Comparison of ENCODE assay signal across 20 cellular contexts in the genomic region with DNA sequence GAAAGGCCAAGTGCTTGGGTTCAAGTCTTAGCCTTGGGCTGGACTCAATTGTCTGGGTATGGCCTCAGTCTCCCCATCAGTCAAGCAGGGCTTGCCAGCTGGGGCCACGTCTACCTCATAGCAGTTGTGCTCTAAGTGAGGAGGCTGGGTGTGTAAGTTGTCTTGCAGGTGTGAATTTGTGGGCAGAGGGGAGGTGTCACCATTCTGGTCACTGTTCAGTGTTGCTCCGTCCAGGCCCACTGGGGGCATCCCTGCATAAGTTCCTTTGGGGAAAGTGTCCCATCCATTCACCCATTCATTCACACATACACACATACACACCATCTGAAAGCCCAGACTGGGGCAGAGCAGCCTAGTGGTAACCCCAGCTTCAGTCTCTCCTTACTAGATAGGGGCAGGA. TPM values are rescaled to one million over a fixed set of nuclear protein-coding genes. Genes with fewer than 3 reads are reported as not detected.
DNase-seq lines count a peak whose midpoint lies in the region; ATAC-seq, FAIRE-seq and TF ChIP-seq lines count a peak whose summit lies in the region.
"Had no signal": no experiment of that assay in that cellular context is flagged by ENCODE, and none has a peak within 500 bp of the region (broad histone marks: within the 10 kb centered on the region; RNA-seq: fewer than 3 reads in every experiment).

No MANE protein-coding gene starts in this region.

- H3K36me3 ChIP-seq in left ventricle myocardium inferior: peaks cover 6% of the 10 kb centered on the region
- H3K36me3 ChIP-seq in upper lobe of right lung: peaks cover 5% of the 10 kb centered on the region
- H3K36me3 ChIP-seq in pancreas: no peaks in the 10 kb centered on the region

- H3K27ac ChIP-seq in left ventricle myocardium inferior (replicated peaks) (peak overlapping the region; percentile 86), dorsolateral prefrontal cortex (peak overlapping the region; percentile 56 to 100 (median 99)), upper lobe of right lung (peak overlapping the region; percentile 11), pancreas (peak overlapping the region in 2 of 4 donors; percentile 12 to 33)
- H3K27ac ChIP-seq: body of pancreas had no signal

- H3K4me1 ChIP-seq in left ventricle myocardium inferior (peaks cover 78% of the 10 kb centered on the region), upper lobe of right lung (peaks cover 5% of the 10 kb centered on the region), pancreas (peaks cover 0 to 5% (median 5%) of the 10 kb centered on the region in 3 donors)
- H3K4me1 ChIP-seq: body of pancreas had no signal

- FAIRE-seq in pancreas (lab: Jason Lieb, UNC): no peak
- FAIRE-seq: frontal cortex, G401.6, GM19239, HepG2 had no signal

- peaks cover 33 to 38% of the 10 kb centered on the region in 2 donors for H3K4me1 Mint-ChIP-seq in natural killer cell treated with Interleukin-12 subunit alpha and Interleukin-12 subunit beta and Interleukin-15 and Interleukin-18, amount 100 ng/mL, for 72 hours (ENCODE audit: low read depth in 2 of 2)

- H3K9me3 ChIP-seq in left ventricle myocardium inferior (replicated peaks) (no peaks in the 10 kb centered on the region), upper lobe of right lung (no peaks in the 10 kb centered on the region), pancreas (no peaks in the 10 kb centered on the region)
- H3K9me3 ChIP-seq: body of pancreas had no signal

- no peak for DNase-seq in left ventricle myocardium inferior
- no peak for DNase-seq in cardiac septum (ENCODE audit: low spot score)
- DNase-seq in dorsolateral prefrontal cortex: no peak
- no peak for DNase-seq in natural killer cell treated with Interleukin-12 subunit alpha and Interleukin-12 subunit beta and Interleukin-15 and Interleukin-18, amount 100 ng/mL, for 72 hours (ENCODE audit: low spot score)
- DNase-seq in upper lobe of right lung: no peak
- DNase-seq in pancreas: no peak
- DNase-seq in dedifferentiated amniotic fluid mesenchymal stem cell (ENCODE audit: extremely low spot score): no peak
- no peak for DNase-seq in activated naive CD4-positive, alpha-beta T cell (lab: John Stamatoyannopoulos, UW)
- DNase-seq: ACHN; activated CD4-positive, alpha-beta memory T cell treated with anti-CD3 and anti-CD28 coated beads for 36 hours; activated effector memory CD4-positive, alpha-beta T cell treated with Interleukin-2 at 50 U/mL for 16 hours; body of pancreas; effector memory CD4-positive, alpha-beta T cell; NCI-H1092; retina; stimulated activated CD4-positive, alpha-beta T cell treated with anti-CD3 and anti-CD28 coated beads, Interleukin-2, amount 100 ng/mL, for 48 hours had no signal

- peak overlapping the region; percentile 58 to 80 for H3K27ac Mint-ChIP-seq in natural killer cell treated with Interleukin-12 subunit alpha and Interleukin-12 subunit beta and Interleukin-15 and Interleukin-18, amount 100 ng/mL, for 72 hours
- H3K27ac Mint-ChIP-seq: activated CD4-positive, alpha-beta memory T cell treated with anti-CD3 and anti-CD28 coated beads for 36 hours had no signal

- no peak for TF ChIP-seq CTCF in left ventricle myocardium inferior (IDR thresholded peaks at IDR 0.05; ENCODE audit: borderline replicate concordance)
- peak in 1 of 56 donors; percentile 10 for TF ChIP-seq CTCF in dorsolateral prefrontal cortex (IDR thresholded peaks at IDR 0.05 in 54 of 56, conservative IDR thresholded peaks at IDR 0.05 in 2 of 56; ENCODE audit: low read depth in 1 of 56, partially characterized antibody in 56 of 56)
- TF ChIP-seq CTCF in upper lobe of right lung (IDR thresholded peaks at IDR 0.05): no peak
- no peak for TF ChIP-seq CTCF in pancreas (IDR thresholded peaks at IDR 0.05)

- H3K27me3 ChIP-seq in left ventricle myocardium inferior (ENCODE audit: low read depth) (no peaks in the 10 kb centered on the region), dorsolateral prefrontal cortex (no peaks in the 10 kb centered on the region), upper lobe of right lung (no peaks in the 10 kb centered on the region), pancreas (no peaks in the 10 kb centered on the region)
- H3K27me3 ChIP-seq: body of pancreas had no signal

- intact Hi-C loops in left ventricle myocardium inferior (cut with micrococcal nuclease): no loop called here
- intact Hi-C loops in cardiac septum (cut with DNase I): no loop called here
- intact Hi-C loops in dorsolateral prefrontal cortex (cut with DNase I): no loop called here
- intact Hi-C loops in upper lobe of right lung (cut with DNase I): no loop called here
- intact Hi-C loops in pancreas (cut with DNase I): no loop called here

- H3K4me3 ChIP-seq in left ventricle myocardium inferior: no peak overlapping the region
- no peak overlapping the region for H3K4me3 ChIP-seq in dorsolateral prefrontal cortex
- H3K4me3 ChIP-seq in upper lobe of right lung: no peak overlapping the region
- H3K4me3 ChIP-seq in pancreas: no peak overlapping the region
- H3K4me3 ChIP-seq: body of pancreas had no signal

- H3K36me3 Mint-ChIP-seq in natural killer cell treated with Interleukin-12 subunit alpha and Interleukin-12 subunit beta and Interleukin-15 and Interleukin-18, amount 100 ng/mL, for 72 hours: no peaks in the 10 kb centered on the region
- H3K36me3 Mint-ChIP-seq: activated CD4-positive, alpha-beta memory T cell treated with anti-CD3 and anti-CD28 coated beads for 36 hours had no signal

- WGBS in pancreas, 2 donors: 85 to 94% methylated on average over 2 of the region's 2 CpGs

- peak; percentile 78 to 81 for ATAC-seq in natural killer cell treated with Interleukin-12 subunit alpha and Interleukin-12 subunit beta and Interleukin-15 and Interleukin-18, amount 100 ng/mL, for 72 hours
- ATAC-seq in upper lobe of right lung: no peak
- no peak for ATAC-seq in pancreas
- ATAC-seq: body of pancreas, HepG2 had no signal

- no peak overlapping the region for H3K4me3 Mint-ChIP-seq in natural killer cell treated with Interleukin-12 subunit alpha and Interleukin-12 subunit beta and Interleukin-15 and Interleukin-18, amount 100 ng/mL, for 72 hours
- H3K4me3 Mint-ChIP-seq: activated CD4-positive, alpha-beta memory T cell treated with anti-CD3 and anti-CD28 coated beads for 36 hours had no signal

- H3K27me3 Mint-ChIP-seq in natural killer cell treated with Interleukin-12 subunit alpha and Interleukin-12 subunit beta and Interleukin-15 and Interleukin-18, amount 100 ng/mL, for 72 hours: no peaks in the 10 kb centered on the region
- H3K27me3 Mint-ChIP-seq: activated CD4-positive, alpha-beta memory T cell treated with anti-CD3 and anti-CD28 coated beads for 36 hours had no signal

- no peaks in the 10 kb centered on the region for H3K9me3 Mint-ChIP-seq in natural killer cell treated with Interleukin-12 subunit alpha and Interleukin-12 subunit beta and Interleukin-15 and Interleukin-18, amount 100 ng/mL, for 72 hours
- H3K9me3 Mint-ChIP-seq: activated CD4-positive, alpha-beta memory T cell treated with anti-CD3 and anti-CD28 coated beads for 36 hours had no signal

RNA-seq across cellular contexts. Expression of gene TFEB, which starts 36.3 kb away (rescaled TPM):
- total RNA-seq in left ventricle myocardium inferior (39.9 TPM), cardiac septum (45.6 TPM), dorsolateral prefrontal cortex (100 to 1,000 TPM in 2 of 120 experiments, 10 to 100 TPM in 118; 13.9 to 125 (median 40.5) TPM), upper lobe of right lung (40.3 TPM), pancreas (10 to 100 TPM in 3 of 6 donors, 1 to 10 TPM in 3; 6.5 to 16.2 (median 10.1) TPM)
- total RNA-seq in natural killer cell treated with Interleukin-12 subunit alpha and Interleukin-12 subunit beta and Interleukin-15 and Interleukin-18, amount 100 ng/mL, for 72 hours: 10 to 100 TPM; 36.0 to 40.1 TPM
- 10 to 100 TPM; 27.4 to 49.4 TPM for polyA plus RNA-seq in pancreas

RNA-seq across cellular contexts. Expression of gene PGC, which starts 48.1 kb away (rescaled TPM):
- total RNA-seq in left ventricle myocardium inferior (not detected), cardiac septum (not detected), dorsolateral prefrontal cortex (1 to 10 TPM in 11 of 120 experiments, under 1 TPM in 26, not detected in 83; 0.38 to 2.2 (median 0.64) TPM), upper lobe of right lung (1,050 TPM), pancreas (10 to 100 TPM in 1 of 6 donors, 1 to 10 TPM in 5; 1.0 to 24.4 (median 3.2) TPM)
- total RNA-seq in natural killer cell treated with Interleukin-12 subunit alpha and Interleukin-12 subunit beta and Interleukin-15 and Interleukin-18, amount 100 ng/mL, for 72 hours: not detected
- 10 to 100 TPM in 1 of 2 donors, 1 to 10 TPM in 1; 1.5 to 33.6 TPM for polyA plus RNA-seq in pancreas
- total RNA-seq: activated CD4-positive, alpha-beta memory T cell treated with anti-CD3 and anti-CD28 coated beads for 36 hours had no signal

Comparison
In these comparisons a context has a peak if more than half of its experiments do, and no peak if none do; other contexts are left out.
1. ATAC-seq: peak in natural killer cell treated with Interleukin-12 subunit alpha and Interleukin-12 subunit beta and Interleukin-15 and Interleukin-18, amount 100 ng/mL, for 72 hours (2 of 2); none in upper lobe of right lung (single experiment) and pancreas (0 of 4).
2. RNA of gene PGC, which starts 48.1 kb away (total RNA-seq): 1,050 TPM in upper lobe of right lung (single experiment); 1.0 to 24.4 TPM in pancreas, not detected in natural killer cell treated with Interleukin-12 subunit alpha and Interleukin-12 subunit beta and Interleukin-15 and Interleukin-18, amount 100 ng/mL, for 72 hours, 0.38 to 2.2 TPM in dorsolateral prefrontal cortex, not detected in left ventricle myocardium inferior (single experiment) and not detected in cardiac septum (single experiment); every median in the first group is over 10 times any median in the second.